In genomic region chr9:137116728-137117127, GRCh38 we compare ENCODE assay signal across 17 cellular contexts. TPM values are rescaled to one million over a fixed set of nuclear protein-coding genes. Genes with fewer than 3 reads are reported as not detected.
DNase-seq lines count a peak whose midpoint lies in the region; ATAC-seq and TF ChIP-seq lines count a peak whose summit lies in the region.
"Had no signal": no experiment of that assay in that cellular context is flagged by ENCODE, and none has a peak within 500 bp of the region (broad histone marks: within the 10 kb centered on the region; RNA-seq: fewer than 3 reads in every experiment).

No MANE protein-coding gene starts in this region.

- H3K79me1 ChIP-seq in trophoblast cell (ENCODE audit: low read length), result no peaks in the 10 kb centered on the region

- H3K9me3 Mint-ChIP-seq in Caco-2 (ENCODE audit: unreplicated experiment), result no peaks in the 10 kb centered on the region
- no peaks in the 10 kb centered on the region for H3K9me3 Mint-ChIP-seq in activated T-helper 1 cell treated with anti-CD3 and anti-CD28 coated beads, Interleukin-12 subunit alpha, Interleukin-12 subunit beta, Interleukin-2, Interleukin-4 antibody, amounts not matched to agents 30 ng/mL and 10 ng/mL and 1 ng/mL, durations not matched to agents 14 hours and 24 hours and 36 hours
- no peaks in the 10 kb centered on the region for H3K9me3 Mint-ChIP-seq in activated T-cell treated with anti-CD3 and anti-CD28 coated beads, Interleukin-2, amount 50 U/mL, for 72 hours
- H3K9me3 Mint-ChIP-seq: activated T-helper 2 cell treated with anti-CD3 and anti-CD28 coated beads, Interferon-gamma antibody, Interleukin-2, Interleukin-4, amounts not matched to agents 10 μg/mL and 5 μg/mL and 100 μg/mL, durations not matched to agents 14 hours and 24 hours and 36 hours; central memory CD8-positive, alpha-beta T cell; effector memory CD8-positive, alpha-beta T cell; naive thymus-derived CD8-positive, alpha-beta T cell had no signal

- H3K23ac ChIP-seq in trophoblast cell (ENCODE audit: low read length), result no peak overlapping the region

- H3K18ac ChIP-seq in trophoblast cell (ENCODE audit: low read length), result no peak overlapping the region

- no peak overlapping the region for H4K12ac ChIP-seq in trophoblast cell (ENCODE audit: low read depth, low read length)

- no peaks in the 10 kb centered on the region for H3K79me2 ChIP-seq in trophoblast cell (ENCODE audit: control insufficient read depth, insufficient read depth, low read length, poor library complexity)

- no peak overlapping the region for H2BK120ac ChIP-seq in trophoblast cell (ENCODE audit: insufficient read depth, low read length, poor library complexity)

- no peak overlapping the region for H3K4me2 ChIP-seq in trophoblast cell (ENCODE audit: low read length)

- H3K4me3 ChIP-seq in Caco-2 (ENCODE audit: low read depth, low read length) (no peak overlapping the region), left ventricle myocardium inferior (peak overlapping the region; percentile 8), trophoblast cell (ENCODE audit: low read depth, low read length) (no peak overlapping the region), tibial nerve (no peak overlapping the region)
- H3K4me3 ChIP-seq: thyroid gland had no signal

- H3K36me3 ChIP-seq in Caco-2 (ENCODE audit: control insufficient read depth, insufficient read depth, low read length) (no peaks in the 10 kb centered on the region), left ventricle myocardium inferior (peaks cover 14% of the 10 kb centered on the region), trophoblast cell (ENCODE audit: control insufficient read depth in 1 of 2, insufficient read depth in 2 of 2, low read length in 2 of 2) (no peaks in the 10 kb centered on the region), tibial nerve (peaks cover 0 to 17% (median 6%) of the 10 kb centered on the region in 3 donors)

- no peak overlapping the region for H4K91ac ChIP-seq in trophoblast cell (ENCODE audit: low read depth, low read length)

- no peak overlapping the region for H2AK5ac ChIP-seq in trophoblast cell (ENCODE audit: low read length)

- no peak overlapping the region for H3K4ac ChIP-seq in trophoblast cell (ENCODE audit: low read depth, low read length)

- no peak overlapping the region for H3K9ac ChIP-seq in trophoblast cell (ENCODE audit: low read length)

- ATAC-seq in activated T-cell treated with anti-CD3 and anti-CD28 coated beads, Interleukin-2, amount 50 U/mL, for 72 hours (replicated peaks in 1 of 2), result no peak
- ATAC-seq: effector memory CD8-positive, alpha-beta T cell; naive thymus-derived CD8-positive, alpha-beta T cell had no signal

- no CpG with 5 or more reads among the region's 17 CpGs for WGBS in trophoblast cell (ENCODE audit: extremely low coverage, insufficient coverage, insufficient read length)
- 46 to 61% methylated on average over 17 of the region's 17 CpGs for WGBS in tibial nerve, 2 donors

- H2BK12ac ChIP-seq in trophoblast cell (ENCODE audit: low read length), result no peak overlapping the region

- no peaks in the 10 kb centered on the region for H3K27me3 Mint-ChIP-seq in Caco-2 (ENCODE audit: insufficient read depth, unreplicated experiment)
- H3K27me3 Mint-ChIP-seq in activated T-helper 1 cell treated with anti-CD3 and anti-CD28 coated beads, Interleukin-12 subunit alpha, Interleukin-12 subunit beta, Interleukin-2, Interleukin-4 antibody, amounts not matched to agents 30 ng/mL and 10 ng/mL and 1 ng/mL, durations not matched to agents 14 hours and 24 hours and 36 hours (ENCODE audit: insufficient read depth), result no peaks in the 10 kb centered on the region
- H3K27me3 Mint-ChIP-seq in activated T-cell treated with anti-CD3 and anti-CD28 coated beads, Interleukin-2, amount 50 U/mL, for 72 hours (ENCODE audit: low read depth), result no peaks in the 10 kb centered on the region
- H3K27me3 Mint-ChIP-seq: central memory CD8-positive, alpha-beta T cell; effector memory CD8-positive, alpha-beta T cell; naive thymus-derived CD8-positive, alpha-beta T cell had no signal

- TF ChIP-seq POLR2A in tibial nerve (IDR thresholded peaks at IDR 0.05), result no peak

- H3K9me3 ChIP-seq in Caco-2, result no peaks in the 10 kb centered on the region
- H3K9me3 ChIP-seq in left ventricle myocardium inferior (replicated peaks), result no peaks in the 10 kb centered on the region
- H3K9me3 ChIP-seq in trophoblast cell (ENCODE audit: insufficient read depth, low read depth, low read length), result no peaks in the 10 kb centered on the region
- H3K9me3 ChIP-seq in tibial nerve, result no peaks in the 10 kb centered on the region
- H3K9me3 ChIP-seq: thyroid gland had no signal

- no peak overlapping the region for H2BK5ac ChIP-seq in trophoblast cell (ENCODE audit: low read depth, low read length, poor library complexity)

- no peak overlapping the region for H4K8ac ChIP-seq in trophoblast cell (ENCODE audit: low read depth, low read length)

- H3K4me1 ChIP-seq in Caco-2 (peaks cover 29% of the 10 kb centered on the region), left ventricle myocardium inferior (peaks cover 46% of the 10 kb centered on the region), trophoblast cell (ENCODE audit: control insufficient read depth in 1 of 2, insufficient read depth in 2 of 2, low read length in 2 of 2) (no peaks in the 10 kb centered on the region), tibial nerve (peaks cover 0 to 19% (median 6%) of the 10 kb centered on the region in 4 donors)

- TF ChIP-seq EP300 in tibial nerve (IDR thresholded peaks at IDR 0.05), result no peak

- no peaks in the 10 kb centered on the region for H3K27me3 ChIP-seq in Caco-2 (replicated peaks; ENCODE audit: control insufficient read depth, insufficient read depth, low read length)
- no peaks in the 10 kb centered on the region for H3K27me3 ChIP-seq in left ventricle myocardium inferior (ENCODE audit: low read depth)
- H3K27me3 ChIP-seq in trophoblast cell (ENCODE audit: insufficient read depth, low read length), result peaks cover 24% of the 10 kb centered on the region
- no peaks in the 10 kb centered on the region for H3K27me3 ChIP-seq in tibial nerve
- H3K27me3 ChIP-seq: thyroid gland had no signal

- H2AFZ ChIP-seq in trophoblast cell (ENCODE audit: insufficient read depth, low read length, poor library complexity), result no peak overlapping the region

- peak; percentile 47 to 72 for DNase-seq in Caco-2
- DNase-seq in activated T-helper 1 cell treated with anti-CD3 and anti-CD28 coated beads, Interleukin-12 subunit alpha, Interleukin-12 subunit beta, Interleukin-2, Interleukin-4 antibody, amounts not matched to agents 30 ng/mL and 10 ng/mL and 1 ng/mL, durations not matched to agents 14 hours and 24 hours and 36 hours (ENCODE audit: low spot score), result no peak
- peak; percentile 41 for DNase-seq in left ventricle myocardium inferior
- DNase-seq in trophoblast cell, result peak; percentile 95 to 97
- DNase-seq in glomerular visceral epithelial cell (ENCODE audit: extremely low spot score), result no peak
- no peak for DNase-seq in NCI-H2081 (lab: John Stamatoyannopoulos, UW)
- DNase-seq in activated T-cell treated with anti-CD3 and anti-CD28 coated beads, Interleukin-2, amount 50 U/mL, for 72 hours, result no peak
- no peak for DNase-seq in tibial nerve (ENCODE audit: low spot score in 2 of 2)
- DNase-seq: effector memory CD8-positive, alpha-beta T cell; mammary epithelial cell; naive thymus-derived CD8-positive, alpha-beta T cell; NCI-H187; NCI-H226; thyroid gland had no signal

- peaks cover 17% of the 10 kb centered on the region for H3K4me1 Mint-ChIP-seq in Caco-2 (ENCODE audit: low read depth, unreplicated experiment)
- H3K4me1 Mint-ChIP-seq in activated T-helper 1 cell treated with anti-CD3 and anti-CD28 coated beads, Interleukin-12 subunit alpha, Interleukin-12 subunit beta, Interleukin-2, Interleukin-4 antibody, amounts not matched to agents 30 ng/mL and 10 ng/mL and 1 ng/mL, durations not matched to agents 14 hours and 24 hours and 36 hours (ENCODE audit: low read depth), result peaks cover 11% of the 10 kb centered on the region
- H3K4me1 Mint-ChIP-seq in activated T-cell treated with anti-CD3 and anti-CD28 coated beads, Interleukin-2, amount 50 U/mL, for 72 hours (ENCODE audit: low read depth), result peaks cover 13% of the 10 kb centered on the region
- H3K4me1 Mint-ChIP-seq: central memory CD8-positive, alpha-beta T cell had no signal

- peaks cover 7% of the 10 kb centered on the region for H3K36me3 Mint-ChIP-seq in Caco-2 (ENCODE audit: insufficient read depth, unreplicated experiment)
- H3K36me3 Mint-ChIP-seq in activated T-helper 1 cell treated with anti-CD3 and anti-CD28 coated beads, Interleukin-12 subunit alpha, Interleukin-12 subunit beta, Interleukin-2, Interleukin-4 antibody, amounts not matched to agents 30 ng/mL and 10 ng/mL and 1 ng/mL, durations not matched to agents 14 hours and 24 hours and 36 hours (ENCODE audit: low read depth), result peaks cover 6% of the 10 kb centered on the region
- H3K36me3 Mint-ChIP-seq in activated T-cell treated with anti-CD3 and anti-CD28 coated beads, Interleukin-2, amount 50 U/mL, for 72 hours (ENCODE audit: insufficient read depth in 2 of 2), result peaks cover 0 to 1% of the 10 kb centered on the region in 2 donors

- CTCF ChIA-PET in Caco-2 (lab: Charles Lee), result interaction anchor here (0.7 to 1.0 kb wide), 4 partner anchors 49 to 120 kb away, joined by 3 to 9 read pairs (median 4); no protein-coding TSS in a partner anchor

- H3K14ac ChIP-seq in trophoblast cell (ENCODE audit: low read length), result no peak overlapping the region

- TF ChIP-seq CTCF in Caco-2 (IDR thresholded peaks at IDR 0.05; ENCODE audit: insufficient read depth in 1 of 2, low read depth in 1 of 2, low read length in 1 of 2, severe bottlenecking in 1 of 2, unreplicated experiment in 1 of 2) (no peak), left ventricle myocardium inferior (IDR thresholded peaks at IDR 0.05; ENCODE audit: borderline replicate concordance) (no peak), tibial nerve (IDR thresholded peaks at IDR 0.05) (no peak)

- intact Hi-C loops in Caco-2 (cut with micrococcal nuclease; ENCODE audit: unreplicated experiment), result loop anchor here (2.0 kb wide), 1 partner anchor 110 kb away; the partner anchor contains the start of gene RNF224
- intact Hi-C loops in activated T-helper 1 cell treated with anti-CD3 and anti-CD28 coated beads, Interleukin-12 subunit alpha, Interleukin-12 subunit beta, Interleukin-2, Interleukin-4 antibody, amounts not matched to agents 30 ng/mL and 10 ng/mL and 1 ng/mL, durations not matched to agents 14 hours and 24 hours and 36 hours (cut with micrococcal nuclease), result no loop called here
- intact Hi-C loops in left ventricle myocardium inferior (cut with micrococcal nuclease), result loop anchor here (5.0 kb wide), 1 partner anchor 121 kb away; no protein-coding TSS in a partner anchor

- peak overlapping the region; percentile 64 for H3K27ac Mint-ChIP-seq in Caco-2 (ENCODE audit: unreplicated experiment)
- no peak overlapping the region for H3K27ac Mint-ChIP-seq in activated T-helper 1 cell treated with anti-CD3 and anti-CD28 coated beads, Interleukin-12 subunit alpha, Interleukin-12 subunit beta, Interleukin-2, Interleukin-4 antibody, amounts not matched to agents 30 ng/mL and 10 ng/mL and 1 ng/mL, durations not matched to agents 14 hours and 24 hours and 36 hours
- H3K27ac Mint-ChIP-seq in activated T-cell treated with anti-CD3 and anti-CD28 coated beads, Interleukin-2, amount 50 U/mL, for 72 hours, result no peak overlapping the region
- H3K27ac Mint-ChIP-seq: activated T-helper 2 cell treated with anti-CD3 and anti-CD28 coated beads, Interferon-gamma antibody, Interleukin-2, Interleukin-4, amounts not matched to agents 10 μg/mL and 5 μg/mL and 100 μg/mL, durations not matched to agents 14 hours and 24 hours and 36 hours; effector memory CD8-positive, alpha-beta T cell had no signal

- BruUV-seq in Caco-2 (replicated peaks; lab: Mats Ljungman, UMichigan), result no TSS peak

- H3K27ac ChIP-seq in left ventricle myocardium inferior (replicated peaks), result peak overlapping the region; percentile 92
- H3K27ac ChIP-seq in trophoblast cell (ENCODE audit: low read depth, low read length), result no peak overlapping the region
- no peak overlapping the region for H3K27ac ChIP-seq in tibial nerve
- H3K27ac ChIP-seq: thyroid gland had no signal

- peak overlapping the region; percentile 51 for H3K4me3 Mint-ChIP-seq in Caco-2 (ENCODE audit: unreplicated experiment)
- H3K4me3 Mint-ChIP-seq in activated T-helper 1 cell treated with anti-CD3 and anti-CD28 coated beads, Interleukin-12 subunit alpha, Interleukin-12 subunit beta, Interleukin-2, Interleukin-4 antibody, amounts not matched to agents 30 ng/mL and 10 ng/mL and 1 ng/mL, durations not matched to agents 14 hours and 24 hours and 36 hours, result peak overlapping the region; percentile 56
- H3K4me3 Mint-ChIP-seq in activated T-cell treated with anti-CD3 and anti-CD28 coated beads, Interleukin-2, amount 50 U/mL, for 72 hours, result peak overlapping the region in 1 of 2 donors; percentile 8
- H3K4me3 Mint-ChIP-seq: central memory CD8-positive, alpha-beta T cell; effector memory CD8-positive, alpha-beta T cell had no signal

- POLR2A ChIA-PET in Caco-2 (lab: Charles Lee), result interaction anchor here (0.6 to 1.5 kb wide), 3 partner anchors 30 to 488 kb away, joined by 4 read pairs; partner anchors contain the start of genes MAN1B1 and TUBB4B

RNA-seq across cellular contexts. Expression of gene DPP7, which starts 2.2 kb away (rescaled TPM):
- total RNA-seq in Caco-2 (2022) (230 and 247 TPM in 2 replicates), left ventricle myocardium inferior (130 TPM), tibial nerve (100 to 1,000 TPM in 3 of 4 donors, 10 to 100 TPM in 1; 74.7 to 272 (median 145) TPM)
- 371 and 394 TPM in 2 replicates for total RNA-seq in activated T-helper 1 cell treated with anti-CD3 and anti-CD28 coated beads, Interleukin-12 subunit alpha, Interleukin-12 subunit beta, Interleukin-2, Interleukin-4 antibody, amounts not matched to agents 30 ng/mL and 10 ng/mL and 1 ng/mL, durations not matched to agents 14 hours and 24 hours and 36 hours
- 11.0 and 12.4 TPM in 2 replicates for polyA plus RNA-seq in trophoblast cell (2013)
- 100 to 1,000 TPM; 155 to 158 TPM for total RNA-seq in activated T-cell treated with anti-CD3 and anti-CD28 coated beads, Interleukin-2, amount 50 U/mL, for 72 hours

RNA-seq across cellular contexts. Expression of gene GRIN1, which starts 22.2 kb away (rescaled TPM):
- 1.9 and 3.7 TPM in 2 replicates for total RNA-seq in Caco-2 (2022)
- 0.05 TPM in 2 replicates for total RNA-seq in activated T-helper 1 cell treated with anti-CD3 and anti-CD28 coated beads, Interleukin-12 subunit alpha, Interleukin-12 subunit beta, Interleukin-2, Interleukin-4 antibody, amounts not matched to agents 30 ng/mL and 10 ng/mL and 1 ng/mL, durations not matched to agents 14 hours and 24 hours and 36 hours
- not detected for total RNA-seq in left ventricle myocardium inferior
- polyA plus RNA-seq in trophoblast cell (2013), result 0.10 and 0.16 TPM in 2 replicates
- total RNA-seq in activated T-cell treated with anti-CD3 and anti-CD28 coated beads, Interleukin-2, amount 50 U/mL, for 72 hours, result 1 to 10 TPM in 1 of 2 donors, under 1 TPM in 1; 0.38 to 1.2 TPM
- under 1 TPM in 1 of 4 donors, not detected in 3; 0.21 TPM for total RNA-seq in tibial nerve
- total RNA-seq: naive thymus-derived CD8-positive, alpha-beta T cell; posterior vena cava; thyroid gland had no signal
- polyA plus RNA-seq: naive thymus-derived CD8-positive, alpha-beta T cell had no signal

RNA-seq across cellular contexts. Expression of gene MAN1B1, which starts 29.9 kb away (rescaled TPM):
- 57.7 and 58.0 TPM in 2 replicates for total RNA-seq in Caco-2 (2022)
- 48.1 and 53.6 TPM in 2 replicates for total RNA-seq in activated T-helper 1 cell treated with anti-CD3 and anti-CD28 coated beads, Interleukin-12 subunit alpha, Interleukin-12 subunit beta, Interleukin-2, Interleukin-4 antibody, amounts not matched to agents 30 ng/mL and 10 ng/mL and 1 ng/mL, durations not matched to agents 14 hours and 24 hours and 36 hours
- 20.6 TPM for total RNA-seq in left ventricle myocardium inferior
- 36.5 and 37.4 TPM in 2 replicates for polyA plus RNA-seq in trophoblast cell (2013)
- 10 to 100 TPM; 40.3 to 45.8 TPM for total RNA-seq in activated T-cell treated with anti-CD3 and anti-CD28 coated beads, Interleukin-2, amount 50 U/mL, for 72 hours
- 10 to 100 TPM; 47.3 to 58.1 (median 52.1) TPM for total RNA-seq in tibial nerve

RNA-seq across cellular contexts. Expression of gene UAP1L1, which starts 39.4 kb away (rescaled TPM):
- 22.7 and 24.6 TPM in 2 replicates for total RNA-seq in Caco-2 (2022)
- 13.9 and 14.9 TPM in 2 replicates for total RNA-seq in activated T-helper 1 cell treated with anti-CD3 and anti-CD28 coated beads, Interleukin-12 subunit alpha, Interleukin-12 subunit beta, Interleukin-2, Interleukin-4 antibody, amounts not matched to agents 30 ng/mL and 10 ng/mL and 1 ng/mL, durations not matched to agents 14 hours and 24 hours and 36 hours
- total RNA-seq in left ventricle myocardium inferior, result 11.5 TPM
- polyA plus RNA-seq in trophoblast cell (2013), result 5.1 and 5.5 TPM in 2 replicates
- total RNA-seq in activated T-cell treated with anti-CD3 and anti-CD28 coated beads, Interleukin-2, amount 50 U/mL, for 72 hours, result 10 to 100 TPM; 13.6 to 14.3 TPM
- 10 to 100 TPM in 2 of 4 donors, 1 to 10 TPM in 2; 8.1 to 20.7 (median 12.3) TPM for total RNA-seq in tibial nerve

RNA-seq across cellular contexts. Expression of gene SAPCD2, which starts 46.4 kb away (rescaled TPM):
- total RNA-seq in Caco-2 (2022), result 53.3 and 57.5 TPM in 2 replicates
- 23.9 and 25.1 TPM in 2 replicates for total RNA-seq in activated T-helper 1 cell treated with anti-CD3 and anti-CD28 coated beads, Interleukin-12 subunit alpha, Interleukin-12 subunit beta, Interleukin-2, Interleukin-4 antibody, amounts not matched to agents 30 ng/mL and 10 ng/mL and 1 ng/mL, durations not matched to agents 14 hours and 24 hours and 36 hours
- total RNA-seq in left ventricle myocardium inferior, result 0.25 TPM
- polyA plus RNA-seq in trophoblast cell (2013), result 9.0 and 9.1 TPM in 2 replicates
- total RNA-seq in activated T-cell treated with anti-CD3 and anti-CD28 coated beads, Interleukin-2, amount 50 U/mL, for 72 hours, result 1 to 10 TPM; 6.6 to 8.4 TPM
- total RNA-seq in tibial nerve, result under 1 TPM in 2 of 4 donors, not detected in 2; 0.22 to 0.90 TPM

Comparison
In these comparisons a context has a peak if more than half of its experiments do, and no peak if none do; other contexts are left out.
1. DNase-seq: peak in Caco-2 (2 of 2), left ventricle myocardium inferior (single experiment) and trophoblast cell (2 of 2); none in activated T-helper 1 cell treated with anti-CD3 and anti-CD28 coated beads, Interleukin-12 subunit alpha, Interleukin-12 subunit beta, Interleukin-2, Interleukin-4 antibody, amounts not matched to agents 30 ng/mL and 10 ng/mL and 1 ng/mL, durations not matched to agents 14 hours and 24 hours and 36 hours (single experiment), glomerular visceral epithelial cell (single experiment), NCI-H2081 (0 of 2), activated T-cell treated with anti-CD3 and anti-CD28 coated beads, Interleukin-2, amount 50 U/mL, for 72 hours (0 of 2) and tibial nerve (0 of 2).